ENCODE assay signal across 2 cellular contexts in genomic region chr11:19994712-19995111, GRCh38.
TF ChIP-seq lines count a peak whose summit lies in the region.

No MANE protein-coding gene starts in this region.

TF ChIP-seq in K562, 482 proteins besides CTCF, POLR2A, EP300 and RAD21 (continued from another document):
- TF ChIP-seq, protein P1, sequence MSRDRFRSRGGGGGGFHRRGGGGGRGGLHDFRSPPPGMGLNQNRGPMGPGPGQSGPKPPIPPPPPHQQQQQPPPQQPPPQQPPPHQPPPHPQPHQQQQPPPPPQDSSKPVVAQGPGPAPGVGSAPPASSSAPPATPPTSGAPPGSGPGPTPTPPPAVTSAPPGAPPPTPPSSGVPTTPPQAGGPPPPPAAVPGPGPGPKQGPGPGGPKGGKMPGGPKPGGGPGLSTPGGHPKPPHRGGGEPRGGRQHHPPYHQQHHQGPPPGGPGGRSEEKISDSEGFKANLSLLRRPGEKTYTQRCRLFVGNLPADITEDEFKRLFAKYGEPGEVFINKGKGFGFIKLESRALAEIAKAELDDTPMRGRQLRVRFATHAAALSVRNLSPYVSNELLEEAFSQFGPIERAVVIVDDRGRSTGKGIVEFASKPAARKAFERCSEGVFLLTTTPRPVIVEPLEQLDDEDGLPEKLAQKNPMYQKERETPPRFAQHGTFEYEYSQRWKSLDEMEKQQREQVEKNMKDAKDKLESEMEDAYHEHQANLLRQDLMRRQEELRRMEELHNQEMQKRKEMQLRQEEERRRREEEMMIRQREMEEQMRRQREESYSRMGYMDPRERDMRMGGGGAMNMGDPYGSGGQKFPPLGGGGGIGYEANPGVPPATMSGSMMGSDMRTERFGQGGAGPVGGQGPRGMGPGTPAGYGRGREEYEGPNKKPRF (IDR thresholded peaks at IDR 0.05; ENCODE audit: low read depth, low read length), result no peak
- no peak for TF ChIP-seq POLR2H (tag; IDR thresholded peaks at IDR 0.05; ENCODE audit: low read depth)
- 0 out of 2 replicates have a peak, but pooled peaks have one; percentile 11 for TF ChIP-seq AFF4 (CRISPR knock-in tag; IDR thresholded peaks at IDR 0.05)
- TF ChIP-seq RUNX1 (IDR thresholded peaks at IDR 0.05; ENCODE audit: low read depth), result no peak

TF ChIP-seq in HepG2, 621 proteins besides CTCF, POLR2A, EP300 and RAD21 (continued from another document):
- TF ChIP-seq, protein P2, sequence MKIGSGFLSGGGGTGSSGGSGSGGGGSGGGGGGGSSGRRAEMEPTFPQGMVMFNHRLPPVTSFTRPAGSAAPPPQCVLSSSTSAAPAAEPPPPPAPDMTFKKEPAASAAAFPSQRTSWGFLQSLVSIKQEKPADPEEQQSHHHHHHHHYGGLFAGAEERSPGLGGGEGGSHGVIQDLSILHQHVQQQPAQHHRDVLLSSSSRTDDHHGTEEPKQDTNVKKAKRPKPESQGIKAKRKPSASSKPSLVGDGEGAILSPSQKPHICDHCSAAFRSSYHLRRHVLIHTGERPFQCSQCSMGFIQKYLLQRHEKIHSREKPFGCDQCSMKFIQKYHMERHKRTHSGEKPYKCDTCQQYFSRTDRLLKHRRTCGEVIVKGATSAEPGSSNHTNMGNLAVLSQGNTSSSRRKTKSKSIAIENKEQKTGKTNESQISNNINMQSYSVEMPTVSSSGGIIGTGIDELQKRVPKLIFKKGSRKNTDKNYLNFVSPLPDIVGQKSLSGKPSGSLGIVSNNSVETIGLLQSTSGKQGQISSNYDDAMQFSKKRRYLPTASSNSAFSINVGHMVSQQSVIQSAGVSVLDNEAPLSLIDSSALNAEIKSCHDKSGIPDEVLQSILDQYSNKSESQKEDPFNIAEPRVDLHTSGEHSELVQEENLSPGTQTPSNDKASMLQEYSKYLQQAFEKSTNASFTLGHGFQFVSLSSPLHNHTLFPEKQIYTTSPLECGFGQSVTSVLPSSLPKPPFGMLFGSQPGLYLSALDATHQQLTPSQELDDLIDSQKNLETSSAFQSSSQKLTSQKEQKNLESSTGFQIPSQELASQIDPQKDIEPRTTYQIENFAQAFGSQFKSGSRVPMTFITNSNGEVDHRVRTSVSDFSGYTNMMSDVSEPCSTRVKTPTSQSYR (CRISPR knock-in tag; IDR thresholded peaks at IDR 0.05; ENCODE audit: borderline replicate concordance), result no peak
- 0 out of 2 replicates have a peak, but pooled peaks have one; percentile 32 for TF ChIP-seq ZIK1 (CRISPR knock-in tag; IDR thresholded peaks at IDR 0.05; ENCODE audit: borderline replicate concordance, low read depth)
- no peak for TF ChIP-seq ZNF510 (CRISPR knock-in tag; IDR thresholded peaks at IDR 0.05; ENCODE audit: low read depth)
- TF ChIP-seq KLF15 (CRISPR knock-in tag; IDR thresholded peaks at IDR 0.05; ENCODE audit: borderline replicate concordance), result no peak
TF ChIP-seq in HepG2: peak in this region for 2.
